In the genomic region with DNA sequence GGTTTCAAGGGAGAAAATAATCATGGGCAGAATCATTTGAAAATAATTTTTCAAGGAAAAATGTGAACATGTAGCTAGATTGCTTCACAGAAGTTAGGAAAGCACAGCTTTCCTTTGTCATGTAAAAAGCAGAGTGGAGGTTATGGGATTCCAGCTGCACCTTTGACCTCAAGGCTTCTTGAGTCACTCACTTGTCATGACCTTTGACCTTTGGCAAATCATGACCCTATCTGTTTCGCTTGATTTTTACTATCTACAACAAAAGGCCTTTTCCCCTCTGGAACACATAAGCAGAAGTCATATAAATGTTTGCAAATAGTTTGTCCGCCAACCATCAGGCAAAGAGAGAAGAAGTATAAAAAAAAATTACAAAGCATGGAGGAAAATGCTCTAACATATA, we compare ENCODE assay signal across 25 cellular contexts.
DNase-seq lines count a peak whose midpoint lies in the region; ATAC-seq, FAIRE-seq and TF ChIP-seq lines count a peak whose summit lies in the region.
"Had no signal": no experiment of that assay in that cellular context is flagged by ENCODE, and none has a peak within 500 bp of the region (broad histone marks: within the 10 kb centered on the region; RNA-seq: fewer than 3 reads in every experiment).

No MANE protein-coding gene starts in this region.

- no peak overlapping the region for H3K4me2 ChIP-seq in K562 (ENCODE audit: insufficient read depth, low read length)

- H3K9ac ChIP-seq in liver (ENCODE audit: low read depth in 1 of 2, low read length in 2 of 2) (no peak overlapping the region), K562 (ENCODE audit: insufficient read depth in 1 of 2, low read depth in 2 of 2, low read length in 2 of 2) (no peak overlapping the region)

- TF ChIP-seq POLR2A in right lobe of liver (IDR thresholded peaks at IDR 0.05): no peak
- no peak for TF ChIP-seq POLR2A in K562 (conservative IDR thresholded peaks at IDR 0.05)

- no peaks in the 10 kb centered on the region for H3K79me2 ChIP-seq in K562 (ENCODE audit: control insufficient read depth, insufficient read depth, low read length)

- TF ChIP-seq CTCF in liver (IDR thresholded peaks at IDR 0.05; ENCODE audit: low read depth, low read length, missing input control): no peak
- TF ChIP-seq CTCF in right lobe of liver (IDR thresholded peaks at IDR 0.05): no peak
- TF ChIP-seq CTCF in K562 (IDR thresholded peaks at IDR 0.05 in 2 of 3, conservative IDR thresholded peaks at IDR 0.05 in 1 of 3; ENCODE audit: insufficient read depth in 2 of 3, low read depth in 1 of 3, low read length in 3 of 3): no peak
- TF ChIP-seq CTCF in nephron (IDR thresholded peaks at IDR 0.05; ENCODE audit: unreplicated experiment in 3 of 3): no peak

- CTCF ChIA-PET in K562 (lab: Yijun Ruan, JAX; ENCODE audit: low intra/inter-chr PET ratio): interaction anchor here (0.6 to 1.1 kb wide), 2 partner anchors 48 to 85 kb away, joined by 3 to 6 read pairs; no protein-coding TSS in a partner anchor
- CTCF ChIA-PET in T-cell (lab: Charles Lee): interaction anchor here in 1 of 2 donors (1.0 kb wide), 1 partner anchor 38 kb away, joined by 4 read pairs; no protein-coding TSS in a partner anchor

- no peak for TF ChIP-seq EP300 in K562 (IDR thresholded peaks at IDR 0.05; ENCODE audit: low read length)

- DNase-seq in right lobe of liver (no peak), K562 (ENCODE audit: extremely low read depth in 1 of 4, low spot score in 3 of 4) (peak in 3 of 4 experiments; percentile 42 to 67 (median 60)), T-cell (no peak), NCI-H1436 treated with DMSO at 0.1 percent for 48 hours (lab: John Stamatoyannopoulos, UW) (no peak), NCI-H446 treated with DMSO at 0.1 percent for 48 hours (lab: John Stamatoyannopoulos, UW) (no peak)
- DNase-seq in stimulated activated naive B cell treated with anti-CD40 and anti-IgM and Interleukin-4, amounts not matched to agents 10 μg/mL and 1 μg/mL and 100 μg/mL, for 72 hours: no peak
- DNase-seq: 8988T; CD4-positive, CD25-positive, alpha-beta regulatory T cell; H7; Kasumi-1; MG63; NCI-H1048; NCI-H146; NCI-H2029 treated with DMSO at 0.1 percent for 48 hours; NCI-H2171; NK-92 treated with Interleukin-12 subunit alpha and Interleukin-12 subunit beta, amount 100 ng/mL, for 24 hours had no signal

- H3K4me1 Mint-ChIP-seq in nephron: peaks cover 61% of the 10 kb centered on the region
- H3K4me1 Mint-ChIP-seq in T-cell: no peaks in the 10 kb centered on the region
- H3K4me1 Mint-ChIP-seq in stimulated activated naive B cell treated with anti-CD40 and anti-IgM and Interleukin-4, amounts not matched to agents 10 μg/mL and 1 μg/mL and 100 μg/mL, for 72 hours: peaks cover 0 to 8% of the 10 kb centered on the region in 2 donors
- H3K4me1 Mint-ChIP-seq: B cell; CD4-positive, CD25-positive, alpha-beta regulatory T cell; IgD-negative memory B cell had no signal

- intact Hi-C loops in right lobe of liver (cut with DNase I) (no loop called here), K562 (cut with micrococcal nuclease) (loop anchor here (10.0 kb wide), 1 partner anchor 678 kb away; no protein-coding TSS in a partner anchor)

- H3K9me3 Mint-ChIP-seq in nephron (no peaks in the 10 kb centered on the region), T-cell (no peaks in the 10 kb centered on the region)
- H3K9me3 Mint-ChIP-seq in stimulated activated naive B cell treated with anti-CD40 and anti-IgM and Interleukin-4, amounts not matched to agents 10 μg/mL and 1 μg/mL and 100 μg/mL, for 72 hours: no peaks in the 10 kb centered on the region
- H3K9me3 Mint-ChIP-seq: CD4-positive, CD25-positive, alpha-beta regulatory T cell; IgD-negative memory B cell had no signal

- H3K27ac Mint-ChIP-seq in nephron (peak overlapping the region; percentile 42 to 87 (median 86)), T-cell (no peak overlapping the region)
- H3K27ac Mint-ChIP-seq in stimulated activated naive B cell treated with anti-CD40 and anti-IgM and Interleukin-4, amounts not matched to agents 10 μg/mL and 1 μg/mL and 100 μg/mL, for 72 hours: no peak overlapping the region
- H3K27ac Mint-ChIP-seq: B cell; CD4-positive, CD25-positive, alpha-beta regulatory T cell; IgD-negative memory B cell had no signal

- ATAC-seq in right lobe of liver: no peak
- no peak for ATAC-seq in K562
- no peak for ATAC-seq in T-cell (replicated peaks in 1 of 4)
- no peak for ATAC-seq in stimulated activated naive B cell treated with anti-CD40 and anti-IgM and Interleukin-4, amounts not matched to agents 10 μg/mL and 1 μg/mL and 100 μg/mL, for 72 hours (replicated peaks)
- ATAC-seq: Right ventricle myocardium inferior had no signal

- H3K9me1 ChIP-seq in K562 (ENCODE audit: control insufficient read depth, insufficient read depth, low read length): no peaks in the 10 kb centered on the region

- H4K20me1 ChIP-seq in K562 (replicated peaks; ENCODE audit: control insufficient read depth, insufficient read depth, low read length): no peaks in the 10 kb centered on the region

- H3K27ac ChIP-seq in liver (ENCODE audit: low read depth in 1 of 2, low read length in 2 of 2): no peak overlapping the region
- H3K27ac ChIP-seq in right lobe of liver: no peak overlapping the region
- no peak overlapping the region for H3K27ac ChIP-seq in K562 (ENCODE audit: extremely low read depth, low read depth, low read length)
- H3K27ac ChIP-seq: SK-N-MC had no signal

- no peak for FAIRE-seq in K562 (lab: Jason Lieb, UNC)
- FAIRE-seq: GM12892, RCC 7860 had no signal

- in situ Hi-C loops in K562 (cut with MboI): no loop called here

- POLR2A ChIA-PET in K562 (lab: Yijun Ruan, JAX) (no interaction called here), T-cell (lab: Charles Lee) (interaction anchor here in 1 of 2 donors (0.7 kb wide), 1 partner anchor 11 kb away, joined by 3 read pairs; no protein-coding TSS in a partner anchor)

- no TSS peak for BruUV-seq in K562 (replicated peaks; lab: Mats Ljungman, UMichigan)

- no peaks in the 10 kb centered on the region for H3K9me3 ChIP-seq in liver (ENCODE audit: control insufficient read depth in 4 of 4, low read length in 3 of 4)
- no peaks in the 10 kb centered on the region for H3K9me3 ChIP-seq in right lobe of liver
- H3K9me3 ChIP-seq in K562 (replicated peaks; ENCODE audit: control insufficient read depth, insufficient read depth, low read depth, low read length): no peaks in the 10 kb centered on the region
- H3K9me3 ChIP-seq: Caco-2, MG63 had no signal

- TF ChIP-seq RAD21 in liver (IDR thresholded peaks at IDR 0.05) (no peak), K562 (CRISPR knock-in tag; conservative IDR thresholded peaks at IDR 0.05 in 1 of 2, IDR thresholded peaks at IDR 0.05 in 1 of 2) (no peak)

- H3K36me3 Mint-ChIP-seq in nephron (ENCODE audit: low read depth): peaks cover 7% of the 10 kb centered on the region
- no peaks in the 10 kb centered on the region for H3K36me3 Mint-ChIP-seq in T-cell
- no peaks in the 10 kb centered on the region for H3K36me3 Mint-ChIP-seq in stimulated activated naive B cell treated with anti-CD40 and anti-IgM and Interleukin-4, amounts not matched to agents 10 μg/mL and 1 μg/mL and 100 μg/mL, for 72 hours
- H3K36me3 Mint-ChIP-seq: CD4-positive, CD25-positive, alpha-beta regulatory T cell; IgD-negative memory B cell had no signal

- H3K27me3 Mint-ChIP-seq in nephron (ENCODE audit: low read depth) (no peaks in the 10 kb centered on the region), T-cell (no peaks in the 10 kb centered on the region)
- peaks cover 4 to 7% of the 10 kb centered on the region in 2 donors for H3K27me3 Mint-ChIP-seq in stimulated activated naive B cell treated with anti-CD40 and anti-IgM and Interleukin-4, amounts not matched to agents 10 μg/mL and 1 μg/mL and 100 μg/mL, for 72 hours
- H3K27me3 Mint-ChIP-seq: B cell; CD4-positive, CD25-positive, alpha-beta regulatory T cell; IgD-negative memory B cell had no signal

- no peak overlapping the region for H2AFZ ChIP-seq in K562 (ENCODE audit: low read depth, low read length)

- H3K27me3 ChIP-seq in liver (ENCODE audit: control insufficient read depth in 4 of 4, insufficient read depth in 4 of 4, low read length in 3 of 4): peaks cover 0 to 4% (median 0%) of the 10 kb centered on the region in 4 donors
- no peaks in the 10 kb centered on the region for H3K27me3 ChIP-seq in right lobe of liver
- no peaks in the 10 kb centered on the region for H3K27me3 ChIP-seq in K562 (ENCODE audit: control insufficient read depth in 2 of 2, insufficient read depth in 2 of 2, low read length in 2 of 2)

- no peaks in the 10 kb centered on the region for H3K36me3 ChIP-seq in liver (ENCODE audit: control insufficient read depth in 4 of 4, insufficient read depth in 3 of 4, low read depth in 1 of 4, low read length in 3 of 4)
- H3K36me3 ChIP-seq in right lobe of liver: no peaks in the 10 kb centered on the region
- H3K36me3 ChIP-seq in K562 (ENCODE audit: control insufficient read depth, insufficient read depth, low read length): no peaks in the 10 kb centered on the region
- H3K36me3 ChIP-seq: MG63 had no signal

- H3K4me3 Mint-ChIP-seq in nephron (no peak overlapping the region), T-cell (no peak overlapping the region)
- H3K4me3 Mint-ChIP-seq in stimulated activated naive B cell treated with anti-CD40 and anti-IgM and Interleukin-4, amounts not matched to agents 10 μg/mL and 1 μg/mL and 100 μg/mL, for 72 hours: no peak overlapping the region
- H3K4me3 Mint-ChIP-seq: B cell; CD4-positive, CD25-positive, alpha-beta regulatory T cell; IgD-negative memory B cell had no signal

- H3K4me3 ChIP-seq in liver (ENCODE audit: low read depth in 1 of 3, low read length in 3 of 3) (no peak overlapping the region), right lobe of liver (no peak overlapping the region), K562 (no peak overlapping the region)
- H3K4me3 ChIP-seq: MG63, SK-N-MC had no signal

- WGBS in liver: 78% methylated on average over 2 of the region's 2 CpGs
- 59% methylated on average over 2 of the region's 2 CpGs for WGBS in right lobe of liver (ENCODE audit: insufficient coverage, low coverage, low lambda C conversion rate, missing lambda C conversion rate)
- WGBS in K562 (ENCODE audit: insufficient coverage, low coverage, missing lambda C conversion rate): under 1% methylated on average over 2 of the region's 2 CpGs

- H3K4me1 ChIP-seq in liver (ENCODE audit: control insufficient read depth in 4 of 4, insufficient read depth in 4 of 4, low read length in 3 of 4) (no peaks in the 10 kb centered on the region), right lobe of liver (no peaks in the 10 kb centered on the region), K562 (replicated peaks in 1 of 2; ENCODE audit: control insufficient read depth in 2 of 2, insufficient read depth in 2 of 2, low read length in 2 of 2) (no peaks in the 10 kb centered on the region)

TF ChIP-seq in K562, 482 proteins besides CTCF, POLR2A, EP300 and RAD21 (continues in another document):
- TF ChIP-seq SMAD2 (IDR thresholded peaks at IDR 0.05; ENCODE audit: low read depth, low read length): no peak
- peak; percentile 81 for TF ChIP-seq NR2C1 (IDR thresholded peaks at IDR 0.05)
- peak; percentile 90 for TF ChIP-seq NR2C1 (tag; IDR thresholded peaks at IDR 0.05)
- 0 out of 2 replicates have a peak, but pooled peaks have one; percentile 35 for TF ChIP-seq ESRRB (CRISPR knock-in tag; IDR thresholded peaks at IDR 0.05; ENCODE audit: borderline replicate concordance)
- TF ChIP-seq NR2C2 (CRISPR knock-in tag; IDR thresholded peaks at IDR 0.05): no peak
- peak; percentile 88 for TF ChIP-seq NR2C2 (tag; IDR thresholded peaks at IDR 0.05)
- TF ChIP-seq KDM1A (IDR thresholded peaks at IDR 0.05): peak; percentile 76 to 81; a peak in 3 of 4 replicates

Comparison
In these comparisons a context has a peak if more than half of its experiments do, and no peak if none do; other contexts are left out.
1. DNase-seq: peak in K562 (3 of 4); none in right lobe of liver (0 of 3), T-cell (0 of 34), stimulated activated naive B cell treated with anti-CD40 and anti-IgM and Interleukin-4, amounts not matched to agents 10 μg/mL and 1 μg/mL and 100 μg/mL, for 72 hours (single experiment), NCI-H1436 treated with DMSO at 0.1 percent for 48 hours (single experiment) and NCI-H446 treated with DMSO at 0.1 percent for 48 hours (single experiment).
2. H3K27ac Mint-ChIP-seq: peak in nephron (3 of 3); none in T-cell (0 of 2) and stimulated activated naive B cell treated with anti-CD40 and anti-IgM and Interleukin-4, amounts not matched to agents 10 μg/mL and 1 μg/mL and 100 μg/mL, for 72 hours (single experiment).